Comparison of ENCODE assay signal across 8 cellular contexts in genomic region chr7:2734761-2735571, GRCh38. TPM values are rescaled to one million over a fixed set of nuclear protein-coding genes. Genes with fewer than 3 reads are reported as not detected.
A peak's percentile ranks its signal among the peaks of the same experiment; 100 is the strongest.
DNase-seq lines count a peak whose midpoint lies in the region; ATAC-seq and TF ChIP-seq lines count a peak whose summit lies in the region.

No MANE protein-coding gene starts in this region.

- H3K4me3 Mint-ChIP-seq in activated CD4-positive, alpha-beta T cell treated with anti-CD3 and anti-CD28 coated beads, Interleukin-2, amount 10 ng/mL, durations not matched to agents 7 days and 5 days, result no peak overlapping the region
- H3K4me3 Mint-ChIP-seq in activated B cell treated with CpG ODN at 0.5 μM for 24 hours (peak overlapping the region; percentile 33), type B pancreatic cell (no peak overlapping the region)

- no peaks in the 10 kb centered on the region for H3K27me3 Mint-ChIP-seq in activated CD4-positive, alpha-beta T cell treated with anti-CD3 and anti-CD28 coated beads, Interleukin-2, amount 10 ng/mL, durations not matched to agents 7 days and 5 days
- H3K27me3 Mint-ChIP-seq in activated B cell treated with CpG ODN at 0.5 μM for 24 hours (no peaks in the 10 kb centered on the region), type B pancreatic cell (no peaks in the 10 kb centered on the region)

- ATAC-seq in activated B cell treated with CpG ODN at 0.5 μM for 24 hours (ENCODE audit: low read depth) (peak; percentile 54), HG03565 (IDR thresholded peaks at IDR 0.05; ENCODE audit: unreplicated experiment) (no peak), HG02759 (IDR thresholded peaks at IDR 0.05; ENCODE audit: unreplicated experiment) (no peak)

- CTCF ChIA-PET in activated CD4-positive, alpha-beta T cell treated with anti-CD3 and anti-CD28 coated beads, Interleukin-2, amount 10 ng/mL, durations not matched to agents 7 days and 5 days (lab: Charles Lee), result interaction anchor here (1.1 to 1.7 kb wide), 4 partner anchors 9 to 25 kb away, joined by 4 to 7 read pairs (median 5); no protein-coding TSS in a partner anchor
- CTCF ChIA-PET in activated B cell treated with CpG ODN at 0.5 μM for 24 hours (lab: Charles Lee) (interaction anchor here (0.9 to 2.2 kb wide), 3 partner anchors 14 to 45 kb away, joined by 3 to 8 read pairs (median 4); no protein-coding TSS in a partner anchor), HEK293T (lab: Yijun Ruan, JAX) (no interaction called here)

- no peaks in the 10 kb centered on the region for H3K9me3 Mint-ChIP-seq in activated CD4-positive, alpha-beta T cell treated with anti-CD3 and anti-CD28 coated beads, Interleukin-2, amount 10 ng/mL, durations not matched to agents 7 days and 5 days
- H3K9me3 Mint-ChIP-seq in activated B cell treated with CpG ODN at 0.5 μM for 24 hours (no peaks in the 10 kb centered on the region), type B pancreatic cell (peaks cover 6% of the 10 kb centered on the region)

- no peak for DNase-seq in activated CD4-positive, alpha-beta T cell treated with anti-CD3 and anti-CD28 coated beads, Interleukin-2, amount 10 ng/mL, durations not matched to agents 7 days and 5 days
- no peak for DNase-seq in activated CD4-positive, alpha-beta T cell treated with anti-CD3 and anti-CD28 coated beads, Interleukin-2, amount 50 U/mL, for 48 hours
- DNase-seq in activated B cell treated with CpG ODN at 0.5 μM for 24 hours, result peak; percentile 28
- DNase-seq in left kidney (ENCODE audit: low read depth, low spot score), result peak; percentile 86
- peak; percentile 66 for DNase-seq in type B pancreatic cell (ENCODE audit: extremely low spot score, unreplicated experiment)
- DNase-seq in HEK293T (ENCODE audit: extremely low spot score), result no peak

- H3K4me1 Mint-ChIP-seq in activated CD4-positive, alpha-beta T cell treated with anti-CD3 and anti-CD28 coated beads, Interleukin-2, amount 10 ng/mL, durations not matched to agents 7 days and 5 days, result peaks cover 24% of the 10 kb centered on the region
- H3K4me1 Mint-ChIP-seq in activated B cell treated with CpG ODN at 0.5 μM for 24 hours, result peaks cover 49% of the 10 kb centered on the region
- peaks cover 30% of the 10 kb centered on the region for H3K4me1 Mint-ChIP-seq in type B pancreatic cell (ENCODE audit: unreplicated experiment)

- POLR2A ChIA-PET in activated CD4-positive, alpha-beta T cell treated with anti-CD3 and anti-CD28 coated beads, Interleukin-2, amount 10 ng/mL, durations not matched to agents 7 days and 5 days (lab: Charles Lee), result no interaction called here
- POLR2A ChIA-PET in activated B cell treated with CpG ODN at 0.5 μM for 24 hours (lab: Charles Lee) (interaction anchor here (0.6 to 2.1 kb wide), 6 partner anchors 16 to 80 kb away, joined by 3 to 5 read pairs (median 4); no protein-coding TSS in a partner anchor), HEK293T (lab: Yijun Ruan, JAX) (no interaction called here)

- H3K36me3 Mint-ChIP-seq in activated CD4-positive, alpha-beta T cell treated with anti-CD3 and anti-CD28 coated beads, Interleukin-2, amount 10 ng/mL, durations not matched to agents 7 days and 5 days (ENCODE audit: low read depth), result no peaks in the 10 kb centered on the region
- peaks cover 38% of the 10 kb centered on the region for H3K36me3 Mint-ChIP-seq in activated B cell treated with CpG ODN at 0.5 μM for 24 hours (ENCODE audit: low read depth)
- H3K36me3 Mint-ChIP-seq in type B pancreatic cell, result peaks cover 45% of the 10 kb centered on the region

- intact Hi-C loops in activated B cell treated with CpG ODN at 0.5 μM for 24 hours (cut with micrococcal nuclease), result loop anchor here (2.0 to 5.0 kb wide), 4 partner anchors 14 to 107 kb away; partner anchors contain the start of genes AMZ1 and GNA12

- peak overlapping the region; percentile 28 for H3K27ac Mint-ChIP-seq in activated CD4-positive, alpha-beta T cell treated with anti-CD3 and anti-CD28 coated beads, Interleukin-2, amount 10 ng/mL, durations not matched to agents 7 days and 5 days
- H3K27ac Mint-ChIP-seq in activated B cell treated with CpG ODN at 0.5 μM for 24 hours (peak overlapping the region; percentile 54), type B pancreatic cell (peak overlapping the region; percentile 13)

- TF ChIP-seq CTCF in activated B cell treated with CpG ODN at 0.5 μM for 24 hours (IDR thresholded peaks at IDR 0.05), result no peak
- TF ChIP-seq CTCF in type B pancreatic cell (conservative IDR thresholded peaks at IDR 0.05), result no peak

TF ChIP-seq in HEK293T, 16 proteins besides CTCF, POLR2A, EP300 and RAD21:
- TF ChIP-seq SP1 (IDR thresholded peaks at IDR 0.05), result no peak
- TF ChIP-seq L3MBTL2 (conservative IDR thresholded peaks at IDR 0.05), result no peak
- no peak for TF ChIP-seq ARNT (IDR thresholded peaks at IDR 0.05)
- TF ChIP-seq ZNF384 (IDR thresholded peaks at IDR 0.05), result no peak
- no peak for TF ChIP-seq LEF1 (IDR thresholded peaks at IDR 0.05; ENCODE audit: borderline replicate concordance)
- no peak for TF ChIP-seq TARDBP (IDR thresholded peaks at IDR 0.05)
- TF ChIP-seq FOXM1 (IDR thresholded peaks at IDR 0.05; ENCODE audit: borderline replicate concordance), result no peak
- TF ChIP-seq NFRKB (IDR thresholded peaks at IDR 0.05), result no peak
- TF ChIP-seq BHLHE40 (IDR thresholded peaks at IDR 0.05; ENCODE audit: borderline replicate concordance), result no peak
- TF ChIP-seq FOXA1 (IDR thresholded peaks at IDR 0.05), result no peak
- no peak for TF ChIP-seq ELF4 (IDR thresholded peaks at IDR 0.05)
- TF ChIP-seq CTBP1 (IDR thresholded peaks at IDR 0.05; ENCODE audit: borderline replicate concordance), result no peak
- TF ChIP-seq SUZ12 (IDR thresholded peaks at IDR 0.05), result no peak
- TF ChIP-seq HDGF (IDR thresholded peaks at IDR 0.05; ENCODE audit: borderline replicate concordance), result no peak
- TF ChIP-seq PKNOX1 (IDR thresholded peaks at IDR 0.05), result no peak
- no peak for TF ChIP-seq FOXK2 (IDR thresholded peaks at IDR 0.05)

RNA-seq across cellular contexts. Expression of gene AMZ1, which starts 47.0 kb away (rescaled TPM):
- under 1 TPM; 0.05 to 0.08 TPM for total RNA-seq in activated CD4-positive, alpha-beta T cell treated with anti-CD3 and anti-CD28 coated beads, Interleukin-2, amount 10 ng/mL, durations not matched to agents 7 days and 5 days
- total RNA-seq in activated B cell treated with CpG ODN at 0.5 μM for 24 hours, result 5.9 and 8.3 TPM in 2 replicates
- total RNA-seq in type B pancreatic cell (ENCODE audit: low replicate concordance), result 1.2 and 5.6 TPM in 2 replicates

Comparison
In these comparisons a context has a peak if more than half of its experiments do, and no peak if none do; other contexts are left out.
1. DNase-seq: peak in activated B cell treated with CpG ODN at 0.5 μM for 24 hours (single experiment), left kidney (single experiment) and type B pancreatic cell (single experiment); none in activated CD4-positive, alpha-beta T cell treated with anti-CD3 and anti-CD28 coated beads, Interleukin-2, amount 10 ng/mL, durations not matched to agents 7 days and 5 days (single experiment), activated CD4-positive, alpha-beta T cell treated with anti-CD3 and anti-CD28 coated beads, Interleukin-2, amount 50 U/mL, for 48 hours (0 of 2) and HEK293T (single experiment).
2. Peak in every context shown above with its lines, with median percentiles within 50 percentile points of each other: H3K27ac Mint-ChIP-seq.